In the genomic region with DNA sequence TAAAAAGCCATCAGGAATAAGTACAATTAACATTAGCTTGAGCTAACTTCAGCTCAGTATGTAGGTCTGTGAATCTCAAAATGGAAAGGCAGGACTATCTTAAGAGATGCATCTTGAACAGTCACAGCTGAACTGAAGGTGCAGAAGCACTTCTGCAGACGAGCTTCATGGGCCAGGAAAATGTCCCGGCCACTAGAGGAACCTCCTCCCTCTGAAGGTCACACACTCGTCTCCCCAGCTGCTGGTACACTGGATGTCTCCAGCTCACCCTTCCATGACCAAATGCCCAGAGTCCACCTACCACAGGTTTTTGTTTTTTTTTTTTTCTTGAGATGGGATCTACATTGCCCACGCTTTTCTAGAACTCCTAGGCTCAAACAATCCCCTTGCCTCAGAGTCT, we compare ENCODE assay signal across 22 cellular contexts.
"Had no signal": no experiment of that assay in that cellular context is flagged by ENCODE, and none has a peak within 500 bp of the region (broad histone marks: within the 10 kb centered on the region; RNA-seq: fewer than 3 reads in every experiment).

No MANE protein-coding gene starts in this region.

- H3K27me3 ChIP-seq: esophagus muscularis mucosa, gastrocnemius medialis, heart right ventricle, left lung, sigmoid colon, tibial nerve, upper lobe of right lung, vagina had no signal

- H3K4me3 Mint-ChIP-seq: memory B cell; natural killer cell treated with Interleukin-12 subunit alpha and Interleukin-12 subunit beta and Interleukin-15 and Interleukin-18, amount 100 ng/mL, for 72 hours had no signal

- H3K4me3 ChIP-seq: esophagus muscularis mucosa, gastrocnemius medialis, heart right ventricle, left lung, lower lobe of right lung, prostate gland, sigmoid colon, skin epidermis, tibial nerve, upper lobe of right lung, vagina had no signal

- H3K27me3 Mint-ChIP-seq: memory B cell; natural killer cell treated with Interleukin-12 subunit alpha and Interleukin-12 subunit beta and Interleukin-15 and Interleukin-18, amount 100 ng/mL, for 72 hours had no signal

- H3K27ac ChIP-seq: epithelial cell of prostate, esophagus muscularis mucosa, gastrocnemius medialis, heart right ventricle, left lung, lower lobe of right lung, parathyroid adenoma, prostate gland, sigmoid colon, skin epidermis, tibial nerve, upper lobe of right lung, vagina had no signal

- ATAC-seq: gastrocnemius medialis; left lung; lower lobe of right lung; natural killer cell treated with Interleukin-12 subunit alpha and Interleukin-12 subunit beta and Interleukin-15 and Interleukin-18, amount 100 ng/mL, for 72 hours; upper lobe of right lung had no signal

- H3K27ac Mint-ChIP-seq: memory B cell; natural killer cell treated with Interleukin-12 subunit alpha and Interleukin-12 subunit beta and Interleukin-15 and Interleukin-18, amount 100 ng/mL, for 72 hours had no signal

- H3K9me3 Mint-ChIP-seq: natural killer cell treated with Interleukin-12 subunit alpha and Interleukin-12 subunit beta and Interleukin-15 and Interleukin-18, amount 100 ng/mL, for 72 hours had no signal

- H3K9ac ChIP-seq: parathyroid adenoma had no signal

- DNase-seq: effector memory CD4-positive, alpha-beta T cell; gastrocnemius medialis; heart right ventricle; hypothalamus; kidney glomerular epithelial cell; left lung; lower lobe of right lung; midbrain; retina; sigmoid colon; stimulated activated CD4-positive, alpha-beta T cell treated with anti-CD3 and anti-CD28 coated beads, Interleukin-2, amount 100 ng/mL, for 48 hours; stimulated activated naive CD4-positive, alpha-beta T cell treated with Interleukin-2 at 50 U/mL for 16 hours; upper lobe of right lung had no signal

- H3K4me1 Mint-ChIP-seq: memory B cell had no signal

- H3K4me1 ChIP-seq: esophagus muscularis mucosa, gastrocnemius medialis, heart right ventricle, left lung, lower lobe of right lung, parathyroid adenoma, prostate gland, sigmoid colon, tibial nerve, upper lobe of right lung, vagina had no signal

- H3K9me3 ChIP-seq: esophagus muscularis mucosa, gastrocnemius medialis, heart right ventricle, left lung, lower lobe of right lung, prostate gland, sigmoid colon, tibial nerve, upper lobe of right lung, vagina had no signal
